ENCODE assay signal across 9 cellular contexts in the genomic region with DNA sequence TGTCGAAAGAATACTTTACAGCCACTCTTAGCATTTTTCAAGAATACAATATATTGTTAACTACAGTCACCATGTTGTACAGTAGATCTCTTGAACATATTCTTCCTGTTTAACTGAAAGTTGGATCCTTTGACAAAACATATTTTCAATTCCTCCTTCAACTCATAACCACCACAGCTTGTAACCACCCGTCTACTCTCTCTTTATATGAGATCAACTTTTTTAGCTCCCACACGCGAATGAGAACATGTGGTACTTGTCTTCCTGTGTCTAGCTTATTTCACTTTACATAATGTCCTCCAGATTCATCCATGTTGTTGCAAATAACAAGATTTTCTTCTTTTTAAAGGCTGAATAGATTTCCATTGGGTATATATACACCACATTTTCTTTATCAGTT.
"Had no signal": no experiment of that assay in that cellular context is flagged by ENCODE, and none has a peak within 500 bp of the region (broad histone marks: within the 10 kb centered on the region; RNA-seq: fewer than 3 reads in every experiment).

No MANE protein-coding gene starts in this region.

- H2AFZ ChIP-seq: GM23338 had no signal

- H3K27ac ChIP-seq: HL-60 had no signal

- DNase-seq: H9, HCEC 1CT, IMR-90, KG1 had no signal

- H3K4me2 ChIP-seq: GM23338 had no signal

- ATAC-seq: GM23338, K562 had no signal

- FAIRE-seq: H1, H54, K562 had no signal

- H3K4me3 ChIP-seq: GM23338, K562 had no signal
